9 cellular contexts compared by ENCODE assay signal in the genomic region with DNA sequence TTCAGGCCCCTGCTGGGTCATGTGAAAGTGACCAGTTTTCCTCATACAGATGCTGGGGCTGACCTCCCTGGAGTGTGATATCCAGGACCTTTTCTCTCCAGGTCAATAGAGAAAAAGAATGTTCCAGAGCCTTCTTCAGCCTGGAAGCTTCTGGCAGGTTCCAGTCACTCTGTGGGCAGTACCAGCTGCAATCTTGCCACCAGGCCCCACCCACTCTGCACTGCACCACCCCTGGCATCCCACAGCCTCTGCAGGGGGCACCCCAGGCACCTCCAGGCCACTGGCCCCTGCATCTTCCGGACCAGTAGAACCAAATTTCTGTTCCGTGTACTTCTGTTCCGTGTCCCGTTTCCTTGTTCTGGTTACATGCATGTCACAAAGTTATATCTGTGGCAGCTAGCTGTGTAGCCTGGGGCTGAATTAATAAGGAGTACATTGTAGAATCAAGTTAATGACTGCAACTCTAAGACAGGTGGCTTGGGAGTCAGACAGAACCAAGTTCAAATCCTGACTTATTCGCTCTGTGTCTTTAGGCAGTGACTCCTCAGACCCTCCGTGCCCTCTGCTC.
DNase-seq lines count a peak whose midpoint lies in the region; ATAC-seq and TF ChIP-seq lines count a peak whose summit lies in the region.
"Had no signal": no experiment of that assay in that cellular context is flagged by ENCODE, and none has a peak within 500 bp of the region (broad histone marks: within the 10 kb centered on the region; RNA-seq: fewer than 3 reads in every experiment).

No MANE protein-coding gene starts in this region.

- peak overlapping the region; percentile 78 for H3K27ac Mint-ChIP-seq in activated T-helper 17 cell treated with anti-CD3 and anti-CD28 coated beads, Interleukin-2, amount 50 U/mL, for 72 hours

- H3K4me3 ChIP-seq in vagina (no peak overlapping the region), SJCRH30 (no peak overlapping the region)

- H3K27me3 Mint-ChIP-seq in activated T-helper 17 cell treated with anti-CD3 and anti-CD28 coated beads, Interleukin-2, amount 50 U/mL, for 72 hours: no peaks in the 10 kb centered on the region

- H3K4me3 Mint-ChIP-seq in activated T-helper 17 cell treated with anti-CD3 and anti-CD28 coated beads, Interleukin-2, amount 50 U/mL, for 72 hours: peak overlapping the region; percentile 76

- TF ChIP-seq CTCF in vagina (IDR thresholded peaks at IDR 0.05): no peak

- H3K9me3 ChIP-seq in vagina: no peaks in the 10 kb centered on the region
- H3K9me3 ChIP-seq in SJCRH30 (replicated peaks): no peaks in the 10 kb centered on the region

- no peak for ATAC-seq in activated T-helper 17 cell treated with anti-CD3 and anti-CD28 coated beads, Interleukin-2, amount 50 U/mL, for 72 hours (replicated peaks)
- ATAC-seq in left lobe of liver (peak; percentile 23), GM19351 (IDR thresholded peaks at IDR 0.05; ENCODE audit: unreplicated experiment) (no peak)

- DNase-seq in stimulated activated CD4-positive, alpha-beta T cell treated with anti-CD3 and anti-CD28 coated beads, Interleukin-4, amount 100 ng/mL, for 24 hours: peak; percentile 43
- no peak for DNase-seq in stimulated activated CD4-positive, alpha-beta T cell treated with anti-CD3 and anti-CD28 coated beads, Interleukin-1b, Interleukin-23, amount 100 ng/mL, for 48 hours
- peak; percentile 40 for DNase-seq in left lobe of liver (ENCODE audit: low spot score)
- no peak for DNase-seq in vagina (ENCODE audit: extremely low spot score in 2 of 2)
- no peak for DNase-seq in NCI-H187 treated with DMSO at 0.1 percent for 48 hours (lab: John Stamatoyannopoulos, UW)
- DNase-seq in SJCRH30: no peak
- DNase-seq: NCI-H446 treated with DMSO at 0.1 percent for 48 hours had no signal

- no peak for TF ChIP-seq POLR2A in vagina (IDR thresholded peaks at IDR 0.05)

- no peaks in the 10 kb centered on the region for H3K36me3 Mint-ChIP-seq in activated T-helper 17 cell treated with anti-CD3 and anti-CD28 coated beads, Interleukin-2, amount 50 U/mL, for 72 hours (ENCODE audit: low read depth)

- H3K27me3 ChIP-seq in vagina (no peaks in the 10 kb centered on the region), SJCRH30 (peaks cover 13% of the 10 kb centered on the region; the same call in 1 of the 2 replicates)

- H3K27ac ChIP-seq in vagina (peak overlapping the region; percentile 68), SJCRH30 (no peak overlapping the region)

- intact Hi-C loops in vagina (cut with DNase I): no loop called here

- H3K4me1 ChIP-seq in vagina: peaks cover 18% of the 10 kb centered on the region
- peaks cover 8% of the 10 kb centered on the region for H3K4me1 ChIP-seq in SJCRH30

- H3K36me3 ChIP-seq in vagina: no peaks in the 10 kb centered on the region
- H3K36me3 ChIP-seq in SJCRH30: no peaks in the 10 kb centered on the region

- peaks cover 18% of the 10 kb centered on the region for H3K4me1 Mint-ChIP-seq in activated T-helper 17 cell treated with anti-CD3 and anti-CD28 coated beads, Interleukin-2, amount 50 U/mL, for 72 hours

- H3K9me3 Mint-ChIP-seq in activated T-helper 17 cell treated with anti-CD3 and anti-CD28 coated beads, Interleukin-2, amount 50 U/mL, for 72 hours: no peaks in the 10 kb centered on the region

Comparison
In these comparisons a context has a peak if more than half of its experiments do, and no peak if none do; other contexts are left out.
1. DNase-seq: peak in stimulated activated CD4-positive, alpha-beta T cell treated with anti-CD3 and anti-CD28 coated beads, Interleukin-4, amount 100 ng/mL, for 24 hours (single experiment) and left lobe of liver (single experiment); none in stimulated activated CD4-positive, alpha-beta T cell treated with anti-CD3 and anti-CD28 coated beads, Interleukin-1b, Interleukin-23, amount 100 ng/mL, for 48 hours (single experiment), vagina (0 of 2), NCI-H187 treated with DMSO at 0.1 percent for 48 hours (single experiment) and SJCRH30 (0 of 2).